8 cellular contexts compared by ENCODE assay signal in the genomic region with DNA sequence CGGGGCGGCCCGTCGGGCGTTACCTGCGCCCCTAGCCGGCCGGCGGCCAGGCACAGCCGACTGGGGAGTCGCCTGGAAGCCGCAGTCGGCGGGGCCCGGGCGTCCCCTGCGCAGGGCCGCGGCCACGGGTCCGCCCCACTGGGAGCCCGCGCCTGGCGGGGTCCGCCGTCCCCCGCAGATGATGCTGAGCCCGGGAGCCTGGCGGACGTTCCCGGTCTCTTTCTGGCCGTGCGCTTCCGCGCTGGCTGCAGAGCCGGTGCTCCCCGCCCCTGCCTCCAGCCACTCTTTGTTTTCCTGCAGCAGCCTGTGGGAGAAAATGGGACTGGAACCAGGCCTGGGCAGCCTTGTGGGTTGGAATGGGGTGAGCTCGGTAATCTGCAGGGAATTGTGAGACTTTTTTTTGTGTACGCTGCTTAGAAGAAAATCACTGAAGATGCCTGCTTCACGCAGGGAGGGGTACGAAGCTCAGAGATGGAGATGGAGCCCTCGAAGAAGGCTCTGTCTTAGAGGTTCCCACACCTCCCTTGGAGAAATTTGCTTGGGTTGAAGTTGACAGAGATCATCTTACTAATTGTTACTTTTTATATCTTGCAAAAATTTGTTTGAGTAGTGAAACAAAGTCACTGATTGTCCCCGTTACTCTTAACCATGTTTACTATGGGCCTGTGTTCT. TPM values are rescaled to one million over a fixed set of nuclear protein-coding genes. Genes with fewer than 3 reads are reported as not detected.
A peak's percentile ranks its signal among the peaks of the same experiment; 100 is the strongest.
DNase-seq lines count a peak whose midpoint lies in the region; ATAC-seq and TF ChIP-seq lines count a peak whose summit lies in the region.

No MANE protein-coding gene starts in this region.

- H3K9me3 ChIP-seq in IMR-90 (ENCODE audit: control insufficient read depth, insufficient read depth, low read length) = no peaks in the 10 kb centered on the region

- peak overlapping the region; percentile 71 for H3K56ac ChIP-seq in IMR-90 (ENCODE audit: extremely low read depth, insufficient read depth, low read length)

- H3K36me3 ChIP-seq in IMR-90 (ENCODE audit: control insufficient read depth, insufficient read depth, low read length) = peaks cover 5% of the 10 kb centered on the region; the same call in 1 of the 2 replicates

- intact Hi-C loops in IMR-90 (cut with micrococcal nuclease) = loop anchor here (2.0 to 5.0 kb wide), 5 partner anchors 26 to 254 kb away; a partner anchor contains a TSS

- peak overlapping the region; percentile 66 for H3K27ac Mint-ChIP-seq in activated CD4-positive, alpha-beta memory T cell treated with anti-CD3 and anti-CD28 coated beads, Interleukin-2, amount 10 ng/mL, durations not matched to agents 7 days and 5 days
- peak overlapping the region; percentile 81 to 96 (median 91) for H3K27ac Mint-ChIP-seq in nephron

- CTCF ChIA-PET in IMR-90 (lab: Yijun Ruan, JAX) = interaction anchor here (0.7 kb wide), 1 partner anchor 53 kb away, joined by 4 read pairs; a partner anchor contains a TSS
- CTCF ChIA-PET in activated CD4-positive, alpha-beta memory T cell treated with anti-CD3 and anti-CD28 coated beads, Interleukin-2, amount 10 ng/mL, durations not matched to agents 7 days and 5 days (lab: Charles Lee) = interaction anchor here (0.7 to 1.2 kb wide), 2 partner anchors 53 to 151 kb away, joined by 3 to 9 read pairs; no protein-coding TSS in a partner anchor

- H2AK5ac ChIP-seq in IMR-90 (ENCODE audit: low read depth, low read length) = no peak overlapping the region; the same call in 1 of the 2 replicates

- ATAC-seq in GM21423 (IDR thresholded peaks at IDR 0.05; ENCODE audit: unreplicated experiment) = peak; percentile 29
- ATAC-seq in IMR-90 (ENCODE audit: low read depth) = peak; percentile 48
- ATAC-seq in foreskin keratinocyte = peak; percentile 24

- H3K4me1 ChIP-seq in IMR-90 (ENCODE audit: control insufficient read depth, insufficient read depth, low read length) (peaks cover 13% of the 10 kb centered on the region), foreskin keratinocyte (peaks cover 13% of the 10 kb centered on the region)

- peak overlapping the region; percentile 90 for H2BK5ac ChIP-seq in IMR-90 (ENCODE audit: low read depth, low read length, poor library complexity, severe bottlenecking)

- peak overlapping the region; percentile 46 to 95; a peak in 1 of 4 replicates for H4K8ac ChIP-seq in IMR-90 (ENCODE audit: low read depth in 2 of 2, low read length in 2 of 2)

- peak overlapping the region; percentile 81 for H3K4me3 ChIP-seq in IMR-90 (ENCODE audit: insufficient read depth, low read depth, low read length)

- peak overlapping the region; percentile 2; the same call in 1 of the 2 replicates for H3K18ac ChIP-seq in IMR-90 (ENCODE audit: low read depth, low read length)

- TF ChIP-seq CTCF in IMR-90 (conservative IDR thresholded peaks at IDR 0.05; ENCODE audit: low read depth, low read length) (no peak), foreskin keratinocyte (conservative IDR thresholded peaks at IDR 0.05) (no peak), nephron (IDR thresholded peaks at IDR 0.05; ENCODE audit: unreplicated experiment in 3 of 3) (no peak)

- H3K23ac ChIP-seq in IMR-90 (ENCODE audit: low read depth, low read length) = peak overlapping the region; percentile 46

- no peak overlapping the region for H2BK120ac ChIP-seq in IMR-90 (ENCODE audit: low read depth, low read length)

- no peak for TF ChIP-seq POLR2A in IMR-90 (IDR thresholded peaks at IDR 0.05; ENCODE audit: low read depth, low read length)

- H3K27ac ChIP-seq in IMR-90 (ENCODE audit: insufficient read depth, low read length) (peak overlapping the region; percentile 98), foreskin keratinocyte (peak overlapping the region; percentile 49)

- peaks cover 7 to 53% of the 10 kb centered on the region in 2 experiments for H3K79me1 ChIP-seq in IMR-90 (ENCODE audit: low read depth in 1 of 2, low read length in 2 of 2)

- DNase-seq in ELR (ENCODE audit: low read depth) (peak; percentile 55), IMR-90 (peak; percentile 37), foreskin keratinocyte (no peak), GOT3 (lab: John Stamatoyannopoulos, UW) (no peak)
- DNase-seq in activated CD4-positive, alpha-beta memory T cell treated with anti-CD3 and anti-CD28 coated beads, Interleukin-2, amount 10 ng/mL, durations not matched to agents 7 days and 5 days = no peak
- no peak for DNase-seq in stimulated activated CD8-positive, alpha-beta memory T cell treated with anti-CD3 and anti-CD28 coated beads, Interleukin-4, amount 100 ng/mL, for 48 hours

- TF ChIP-seq RAD21 in IMR-90 (IDR thresholded peaks at IDR 0.05; ENCODE audit: low read length) = no peak; the same call in 1 of the 2 replicates

- H3K27me3 Mint-ChIP-seq in activated CD4-positive, alpha-beta memory T cell treated with anti-CD3 and anti-CD28 coated beads, Interleukin-2, amount 10 ng/mL, durations not matched to agents 7 days and 5 days = peaks cover 12% of the 10 kb centered on the region
- H3K27me3 Mint-ChIP-seq in nephron (ENCODE audit: low read depth) = no peaks in the 10 kb centered on the region

- H2AK9ac ChIP-seq in IMR-90 (replicated peaks; ENCODE audit: low read depth, low read length, poor library complexity) = peak overlapping the region; percentile 48

- H3K27me3 ChIP-seq in IMR-90 (ENCODE audit: control insufficient read depth, insufficient read depth, low read length) (no peaks in the 10 kb centered on the region), foreskin keratinocyte (no peaks in the 10 kb centered on the region)

- H3K36me3 Mint-ChIP-seq in activated CD4-positive, alpha-beta memory T cell treated with anti-CD3 and anti-CD28 coated beads, Interleukin-2, amount 10 ng/mL, durations not matched to agents 7 days and 5 days (ENCODE audit: low read depth) = no peaks in the 10 kb centered on the region
- peaks cover 6% of the 10 kb centered on the region for H3K36me3 Mint-ChIP-seq in nephron (ENCODE audit: low read depth)

- in situ Hi-C loops in IMR-90 (cut with MboI; ENCODE audit: low sequenced_read_pairs) = no loop called here

- peak overlapping the region; percentile 81 for H3K9ac ChIP-seq in IMR-90 (ENCODE audit: low read depth, low read length)

- POLR2A ChIA-PET in IMR-90 (lab: Charles Lee; ENCODE audit: unreplicated experiment) = no interaction called here
- POLR2A ChIA-PET in activated CD4-positive, alpha-beta memory T cell treated with anti-CD3 and anti-CD28 coated beads, Interleukin-2, amount 10 ng/mL, durations not matched to agents 7 days and 5 days (lab: Charles Lee) = interaction anchor here (0.7 to 4.6 kb wide), 12 partner anchors 8 to 190 kb away, joined by 3 to 22 read pairs (median 4); a partner anchor contains a TSS

- 2% methylated on average over 33 of the region's 43 CpGs; no CpG with 5 or more reads in 1 of the 2 experiments for WGBS in IMR-90 (ENCODE audit: extremely low coverage in 2 of 2, insufficient read length in 1 of 2), 2 experiments

- H2BK15ac ChIP-seq in IMR-90 (ENCODE audit: low read depth, low read length) = no peak overlapping the region

- BruUV-seq in IMR-90 (replicated peaks; lab: Mats Ljungman, UMichigan) = no TSS peak

- H3K14ac ChIP-seq in IMR-90 (replicated peaks; ENCODE audit: low read depth, low read length) = peak overlapping the region; percentile 23

- H3K4me2 ChIP-seq in IMR-90 (ENCODE audit: low read depth, low read length) = peak overlapping the region; percentile 91

- no peak overlapping the region for H4K5ac ChIP-seq in IMR-90 (ENCODE audit: low read depth, low read length)

- dilution Hi-C loops in IMR-90 (cut with HindIII; ENCODE audit: low sequenced_read_pairs, unreplicated experiment) = no loop called here

- H2BK20ac ChIP-seq in IMR-90 (ENCODE audit: low read depth, low read length) = no peak overlapping the region

- H3K4me1 Mint-ChIP-seq in activated CD4-positive, alpha-beta memory T cell treated with anti-CD3 and anti-CD28 coated beads, Interleukin-2, amount 10 ng/mL, durations not matched to agents 7 days and 5 days = peaks cover 41% of the 10 kb centered on the region
- H3K4me1 Mint-ChIP-seq in nephron = peaks cover 43% of the 10 kb centered on the region

- H3K4ac ChIP-seq in IMR-90 (ENCODE audit: low read depth, low read length) = peak overlapping the region; percentile 92

- peak overlapping the region; percentile 50 for H4K91ac ChIP-seq in IMR-90 (ENCODE audit: insufficient read depth, low read depth, low read length)

- H3K4me3 Mint-ChIP-seq in activated CD4-positive, alpha-beta memory T cell treated with anti-CD3 and anti-CD28 coated beads, Interleukin-2, amount 10 ng/mL, durations not matched to agents 7 days and 5 days = peak overlapping the region; percentile 83
- H3K4me3 Mint-ChIP-seq in nephron = peak overlapping the region; percentile 89 to 97 (median 97)

- no peaks in the 10 kb centered on the region for H3K9me3 Mint-ChIP-seq in activated CD4-positive, alpha-beta memory T cell treated with anti-CD3 and anti-CD28 coated beads, Interleukin-2, amount 10 ng/mL, durations not matched to agents 7 days and 5 days
- no peaks in the 10 kb centered on the region for H3K9me3 Mint-ChIP-seq in nephron

- peak overlapping the region; percentile 98 for H2AFZ ChIP-seq in IMR-90 (replicated peaks; ENCODE audit: low read length, poor library complexity)

- peaks cover 29% of the 10 kb centered on the region for H3K9me1 ChIP-seq in IMR-90 (ENCODE audit: insufficient read depth, low read length)

- H4K20me1 ChIP-seq in IMR-90 (ENCODE audit: insufficient read depth, low read length) = peaks cover 45% of the 10 kb centered on the region

TF ChIP-seq in IMR-90, 13 proteins besides CTCF, POLR2A, EP300 and RAD21:
- TF ChIP-seq SMC3 (IDR thresholded peaks at IDR 0.05; ENCODE audit: low read depth, low read length) (no peak), NFE2L2 (IDR thresholded peaks at IDR 0.05; ENCODE audit: low read depth, low read length) (no peak), FOS (IDR thresholded peaks at IDR 0.05; ENCODE audit: low read depth, low read length) (no peak), BHLHE40 (IDR thresholded peaks at IDR 0.05; ENCODE audit: low read depth, low read length) (no peak), MAFK (IDR thresholded peaks at IDR 0.05; ENCODE audit: low read depth, low read length) (no peak)
TF ChIP-seq in IMR-90: peak in this region for 0.

RNA-seq across cellular contexts. Expression of a gene that starts 0.8 kb away (rescaled TPM):
- total RNA-seq in IMR-90 (2012; rRNA removed) (72.4 and 81.4 TPM in 2 replicates), foreskin keratinocyte (311 and 439 TPM in 2 replicates)
- polyA plus RNA-seq in IMR-90 (2012; rRNA removed) (83.1 TPM in 2 replicates), foreskin keratinocyte (196 and 255 TPM in 2 replicates)
- 62.2 and 67.4 TPM in 2 replicates for polyA plus RNA-seq in IMR-90 (2012; cell fraction: cytosol; rRNA removed)
- 106 and 206 TPM in 2 replicates for polyA plus RNA-seq in IMR-90 (2012; cell fraction: nucleus; rRNA removed; ENCODE audit: low replicate concordance)
- total RNA-seq in activated CD4-positive, alpha-beta memory T cell treated with anti-CD3 and anti-CD28 coated beads, Interleukin-2, amount 10 ng/mL, durations not matched to agents 7 days and 5 days = 10 to 100 TPM; 28.4 to 29.8 TPM

RNA-seq across cellular contexts. Expression of a gene that starts 53.1 kb away (rescaled TPM):
- total RNA-seq in IMR-90 (2012; rRNA removed) (53.6 and 61.1 TPM in 2 replicates), foreskin keratinocyte (74.6 and 78.4 TPM in 2 replicates)
- polyA plus RNA-seq in IMR-90 (2012; rRNA removed) (98.4 and 98.6 TPM in 2 replicates), foreskin keratinocyte (70.2 and 73.3 TPM in 2 replicates)
- 79.7 and 106 TPM in 2 replicates for polyA plus RNA-seq in IMR-90 (2012; cell fraction: cytosol; rRNA removed)
- polyA plus RNA-seq in IMR-90 (2012; cell fraction: nucleus; rRNA removed; ENCODE audit: low replicate concordance) = 204 and 302 TPM in 2 replicates
- 10 to 100 TPM; 47.7 to 48.2 TPM for total RNA-seq in activated CD4-positive, alpha-beta memory T cell treated with anti-CD3 and anti-CD28 coated beads, Interleukin-2, amount 10 ng/mL, durations not matched to agents 7 days and 5 days

Comparison
In these comparisons a context has a peak if more than half of its experiments do, and no peak if none do; other contexts are left out.
1. DNase-seq: peak in ELR (single experiment) and IMR-90 (single experiment); none in activated CD4-positive, alpha-beta memory T cell treated with anti-CD3 and anti-CD28 coated beads, Interleukin-2, amount 10 ng/mL, durations not matched to agents 7 days and 5 days (single experiment), foreskin keratinocyte (0 of 2), GOT3 (single experiment) and stimulated activated CD8-positive, alpha-beta memory T cell treated with anti-CD3 and anti-CD28 coated beads, Interleukin-4, amount 100 ng/mL, for 48 hours (single experiment).
2. Peak in every context shown above with its lines, with median percentiles within 50 percentile points of each other: ATAC-seq.